Comparison of ENCODE assay signal across 29 cellular contexts in the genomic region with DNA sequence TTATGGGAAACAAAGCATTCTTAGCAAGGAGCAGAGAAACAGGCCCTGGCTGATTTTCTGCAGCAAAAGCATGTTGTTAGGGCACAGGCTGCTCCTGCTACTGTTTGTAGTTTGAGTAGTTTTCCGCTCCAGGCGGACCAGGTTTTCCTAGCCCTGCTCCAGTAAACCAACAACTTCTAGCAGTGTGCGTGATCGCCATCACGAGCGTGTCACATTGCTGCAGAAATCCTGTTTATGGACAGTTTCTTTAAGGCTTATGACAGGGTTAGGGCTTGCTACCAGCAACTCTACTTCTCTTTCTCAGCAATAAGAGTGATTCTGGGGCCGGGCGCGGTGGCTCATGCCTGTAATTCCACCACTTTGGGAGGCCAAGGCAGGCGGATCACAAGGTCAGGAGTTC.
A peak's percentile ranks its signal among the peaks of the same experiment; 100 is the strongest.
DNase-seq lines count a peak whose midpoint lies in the region; FAIRE-seq and TF ChIP-seq lines count a peak whose summit lies in the region.
"Had no signal": no experiment of that assay in that cellular context is flagged by ENCODE, and none has a peak within 500 bp of the region (broad histone marks: within the 10 kb centered on the region; RNA-seq: fewer than 3 reads in every experiment).

No MANE protein-coding gene starts in this region.

- peak; percentile 15 for DNase-seq in LNCaP clone FGC (ENCODE audit: low read depth)
- DNase-seq in endothelial cell (ENCODE audit: low spot score) = peak; percentile 16
- no peak for DNase-seq in keratinocyte (ENCODE audit: low read depth, low spot score)
- peak; percentile 17 for DNase-seq in retinal pigment epithelial cell (ENCODE audit: low read depth)
- DNase-seq in occipital lobe (lab: John Stamatoyannopoulos, UW) = no peak
- DNase-seq in NCI-H1436 treated with DMSO at 0.1 percent for 48 hours (lab: John Stamatoyannopoulos, UW) = no peak
- DNase-seq in SW480 (ENCODE audit: low spot score) = no peak
- DNase-seq in Karpas-422 = no peak
- DNase-seq: activated CD4-positive, alpha-beta T cell treated with anti-CD3 and anti-CD28 coated beads for 1 hour; activated gamma-delta T cell treated with Interleukin-2 at 50 U/mL for 16 hours; activated T-cell treated with anti-CD3 and anti-CD28 coated beads, Interleukin-2, amount 50 U/mL, for 24 hours; body of pancreas; Calu3; effector CD8-positive, alpha-beta T cell; left colon; naive B cell; NCI-H1436; ovary; Peyer's patch; stimulated activated CD4-positive, alpha-beta T cell treated with anti-CD3 and anti-CD28 coated beads, Interleukin-15, amount 100 ng/mL, for 24 hours; stimulated activated naive CD8-positive, alpha-beta T cell treated with anti-CD3 and anti-CD28 coated beads, Interleukin-15, Interleukin-2, amounts not matched to agents 100 U/mL and 50 U/mL, for 24 hours; thyroid gland had no signal

- dilution Hi-C loops in keratinocyte (cut with MboI; ENCODE audit: extremely low pct_ligation_motif_present, low sequenced_read_pairs) = no loop called here

- H3K79me2 ChIP-seq in keratinocyte (ENCODE audit: control insufficient read depth, insufficient read depth, low read length) = no peaks in the 10 kb centered on the region
- H3K79me2 ChIP-seq in Karpas-422 (ENCODE audit: low read length) = no peaks in the 10 kb centered on the region

- H3K27me3 Mint-ChIP-seq in endothelial cell (ENCODE audit: unreplicated experiment) = peaks cover 4% of the 10 kb centered on the region
- H3K27me3 Mint-ChIP-seq: activated T-cell treated with anti-CD3 and anti-CD28 coated beads, Interleukin-2, amount 50 U/mL, for 24 hours; memory B cell; naive B cell had no signal

- no peaks in the 10 kb centered on the region for H3K4me1 ChIP-seq in keratinocyte (ENCODE audit: control insufficient read depth, extremely low read depth, insufficient read depth, low read length)
- no peaks in the 10 kb centered on the region for H3K4me1 ChIP-seq in Karpas-422 (ENCODE audit: low read length)
- H3K4me1 ChIP-seq: body of pancreas, gastroesophageal sphincter, Peyer's patch, SJSA1, thyroid gland had no signal

- H3K4me2 ChIP-seq in keratinocyte (ENCODE audit: control insufficient read depth, extremely low read depth, insufficient read depth, low read depth, low read length) = no peak overlapping the region
- no peak overlapping the region for H3K4me2 ChIP-seq in Karpas-422 (ENCODE audit: low read depth, low read length, poor library complexity, severe bottlenecking)

- H3K36me3 ChIP-seq in keratinocyte (ENCODE audit: control insufficient read depth in 2 of 2, extremely low read depth in 1 of 2, insufficient read depth in 2 of 2, low read length in 2 of 2) (no peaks in the 10 kb centered on the region), Karpas-422 (ENCODE audit: insufficient read depth, low read length) (no peaks in the 10 kb centered on the region)
- H3K36me3 ChIP-seq: gastroesophageal sphincter, ovary, Peyer's patch, SJSA1, thyroid gland had no signal

- no peaks in the 10 kb centered on the region for H3K9me1 ChIP-seq in keratinocyte (ENCODE audit: control insufficient read depth, extremely low read depth, insufficient read depth, low read length)

- H2AFZ ChIP-seq in keratinocyte (ENCODE audit: control insufficient read depth, low read length) = peak overlapping the region; percentile 46
- no peak overlapping the region for H2AFZ ChIP-seq in Karpas-422 (ENCODE audit: low read length)

- H3K9me2 ChIP-seq in Karpas-422 (replicated peaks; ENCODE audit: insufficient read depth, low read length) = no peaks in the 10 kb centered on the region

- TF ChIP-seq CTCF in LNCaP clone FGC (IDR thresholded peaks at IDR 0.05; ENCODE audit: control insufficient read depth, extremely low read depth, insufficient read depth) = no peak
- no peak for TF ChIP-seq CTCF in endothelial cell (IDR thresholded peaks at IDR 0.05; ENCODE audit: unreplicated experiment)
- no peak for TF ChIP-seq CTCF in keratinocyte (optimal IDR thresholded peaks at IDR 0.05 in 1 of 3, IDR thresholded peaks at IDR 0.05 in 1 of 3, conservative IDR thresholded peaks at IDR 0.05 in 1 of 3; ENCODE audit: extremely low read depth in 1 of 3, insufficient read depth in 2 of 3, low read length in 3 of 3)
- no peak for TF ChIP-seq CTCF in retinal pigment epithelial cell (conservative IDR thresholded peaks at IDR 0.05; ENCODE audit: low read depth, low read length)

- H3K27me3 ChIP-seq in keratinocyte (ENCODE audit: control insufficient read depth, extremely low read depth, insufficient read depth, low read length) (no peaks in the 10 kb centered on the region), Karpas-422 (ENCODE audit: low read length) (no peaks in the 10 kb centered on the region)
- H3K27me3 ChIP-seq: body of pancreas, gastroesophageal sphincter, ovary, Peyer's patch, SJSA1, thyroid gland had no signal

- peak overlapping the region; percentile 30 for H3K27ac Mint-ChIP-seq in endothelial cell (ENCODE audit: unreplicated experiment)
- H3K27ac Mint-ChIP-seq: activated T-cell treated with anti-CD3 and anti-CD28 coated beads, Interleukin-2, amount 50 U/mL, for 24 hours; CD14-positive monocyte; memory B cell; naive B cell; T-helper 1 cell treated with Interleukin-12 subunit alpha and Interleukin-12 subunit beta and Interleukin-4 antibody, amounts not matched to agents 30 μg/mL and 1 μg/mL, for 36 hours had no signal

- H3K9ac ChIP-seq in keratinocyte (ENCODE audit: control insufficient read depth, extremely low read depth, insufficient read depth, low read length) = no peak overlapping the region
- H3K9ac ChIP-seq in Karpas-422 (ENCODE audit: low read length) = no peak overlapping the region

- no peak overlapping the region for H3K4me3 ChIP-seq in LNCaP clone FGC (ENCODE audit: low read depth, low read length)
- H3K4me3 ChIP-seq in keratinocyte (ENCODE audit: control insufficient read depth in 2 of 3, extremely low read depth in 1 of 3, insufficient read depth in 2 of 3, low read depth in 1 of 3, low read length in 3 of 3) = no peak overlapping the region
- H3K4me3 ChIP-seq in retinal pigment epithelial cell (ENCODE audit: low read length) = no peak overlapping the region
- H3K4me3 ChIP-seq in Karpas-422 (ENCODE audit: low read length) = no peak overlapping the region
- H3K4me3 ChIP-seq: body of pancreas, gastroesophageal sphincter, K562, ovary, Peyer's patch, SJSA1, thyroid gland had no signal

- no peak overlapping the region for H3K27ac ChIP-seq in keratinocyte (ENCODE audit: control insufficient read depth, insufficient read depth, low read length)
- H3K27ac ChIP-seq in Karpas-422 (ENCODE audit: low read length) = no peak overlapping the region
- H3K27ac ChIP-seq: body of pancreas, gastroesophageal sphincter, ovary, Peyer's patch, SJSA1, thyroid gland had no signal

- no peaks in the 10 kb centered on the region for H3K36me3 Mint-ChIP-seq in endothelial cell (ENCODE audit: low read depth, unreplicated experiment)
- H3K36me3 Mint-ChIP-seq: CD14-positive monocyte, memory B cell, naive B cell had no signal

- H3K4me1 Mint-ChIP-seq in endothelial cell (ENCODE audit: unreplicated experiment) = peaks cover 24% of the 10 kb centered on the region
- H3K4me1 Mint-ChIP-seq: CD14-positive monocyte, memory B cell, naive B cell had no signal

- H3K4me3 Mint-ChIP-seq in endothelial cell (ENCODE audit: unreplicated experiment) = no peak overlapping the region
- H3K4me3 Mint-ChIP-seq: activated T-cell treated with anti-CD3 and anti-CD28 coated beads, Interleukin-2, amount 50 U/mL, for 24 hours; CD14-positive monocyte; memory B cell; naive B cell; T-helper 1 cell treated with Interleukin-12 subunit alpha and Interleukin-12 subunit beta and Interleukin-4 antibody, amounts not matched to agents 30 μg/mL and 1 μg/mL, for 36 hours had no signal

- H4K20me1 ChIP-seq in keratinocyte (ENCODE audit: control insufficient read depth, extremely low read depth, insufficient read depth, low read length) (no peaks in the 10 kb centered on the region), Karpas-422 (ENCODE audit: insufficient read depth, low read depth, low read length) (no peaks in the 10 kb centered on the region)

- no peaks in the 10 kb centered on the region for H3K9me3 ChIP-seq in keratinocyte (ENCODE audit: control insufficient read depth, low read depth, low read length)
- H3K9me3 ChIP-seq in Karpas-422 (ENCODE audit: low read length) = 0 out of 2 replicates have a peak, but pooled peaks cover under 1% of the 10 kb centered on the region
- H3K9me3 ChIP-seq: body of pancreas, gastroesophageal sphincter, ovary, Peyer's patch, SJSA1, thyroid gland had no signal

- H3K9me3 Mint-ChIP-seq in endothelial cell (ENCODE audit: unreplicated experiment) = no peaks in the 10 kb centered on the region

- no peak for FAIRE-seq in keratinocyte (lab: Jason Lieb, UNC)
- FAIRE-seq: GM12892, K562 had no signal

Comparison
In these comparisons a context has a peak if more than half of its experiments do, and no peak if none do; other contexts are left out.
1. DNase-seq: peak in LNCaP clone FGC (single experiment), endothelial cell (single experiment) and retinal pigment epithelial cell (single experiment); none in keratinocyte (single experiment), occipital lobe (single experiment), NCI-H1436 treated with DMSO at 0.1 percent for 48 hours (single experiment), SW480 (single experiment) and Karpas-422 (single experiment).